1 cellular context compared by ENCODE assay signal in genomic region chr2:223944166-223944703, GRCh38.
TF ChIP-seq lines count a peak whose summit lies in the region.

No MANE protein-coding gene starts in this region.

TF ChIP-seq in HepG2, 621 proteins besides CTCF, POLR2A, EP300 and RAD21 (continued from another document and continues in another):
- TF ChIP-seq, protein P1, sequence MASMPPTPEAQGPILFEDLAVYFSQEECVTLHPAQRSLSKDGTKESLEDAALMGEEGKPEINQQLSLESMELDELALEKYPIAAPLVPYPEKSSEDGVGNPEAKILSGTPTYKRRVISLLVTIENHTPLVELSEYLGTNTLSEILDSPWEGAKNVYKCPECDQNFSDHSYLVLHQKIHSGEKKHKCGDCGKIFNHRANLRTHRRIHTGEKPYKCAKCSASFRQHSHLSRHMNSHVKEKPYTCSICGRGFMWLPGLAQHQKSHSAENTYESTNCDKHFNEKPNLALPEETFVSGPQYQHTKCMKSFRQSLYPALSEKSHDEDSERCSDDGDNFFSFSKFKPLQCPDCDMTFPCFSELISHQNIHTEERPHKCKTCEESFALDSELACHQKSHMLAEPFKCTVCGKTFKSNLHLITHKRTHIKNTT (CRISPR knock-in tag; IDR thresholded peaks at IDR 0.05): no peak
- TF ChIP-seq ZBTB44 (CRISPR knock-in tag; IDR thresholded peaks at IDR 0.05) (no peak), ZNF234 (CRISPR knock-in tag; conservative IDR thresholded peaks at IDR 0.05) (peak; percentile 77; the same call in 1 of the 2 replicates), CEBPG (CRISPR knock-in tag; IDR thresholded peaks at IDR 0.05) (no peak), BRF2 (CRISPR knock-in tag; IDR thresholded peaks at IDR 0.05) (no peak; the same call in 1 of the 2 replicates), SALL1 (CRISPR knock-in tag; IDR thresholded peaks at IDR 0.05) (peak; percentile 67), ZNF781 (CRISPR knock-in tag; IDR thresholded peaks at IDR 0.05; ENCODE audit: borderline replicate concordance, not compliant biosample characterization) (peak; percentile 84), ZNF441 (CRISPR knock-in tag; IDR thresholded peaks at IDR 0.05; ENCODE audit: borderline replicate concordance) (peak; percentile 64; the same call in 1 of the 2 replicates), POGK (CRISPR knock-in tag; conservative IDR thresholded peaks at IDR 0.05) (peak; percentile 52; the same call in 1 of the 2 replicates), ZNF614 (CRISPR knock-in tag; IDR thresholded peaks at IDR 0.05; ENCODE audit: borderline replicate concordance) (peak; percentile 43; the same call in 1 of the 2 replicates), RELA (CRISPR knock-in tag; IDR thresholded peaks at IDR 0.05) (no peak), HNRNPH1 (optimal IDR thresholded peaks at IDR 0.05; ENCODE audit: low read depth, low read length) (no peak), NFE2 (CRISPR knock-in tag; IDR thresholded peaks at IDR 0.05) (no peak), ZNF563 (CRISPR knock-in tag; IDR thresholded peaks at IDR 0.05) (no peak), PAF1 (CRISPR knock-in tag; IDR thresholded peaks at IDR 0.05) (no peak), ADNP (CRISPR knock-in tag; IDR thresholded peaks at IDR 0.05) (no peak), MLX (CRISPR knock-in tag; IDR thresholded peaks at IDR 0.05) (0 out of 2 replicates have a peak, but pooled peaks have one; percentile 3), ZNF430 (CRISPR knock-in tag; IDR thresholded peaks at IDR 0.05) (no peak), JUNB (CRISPR knock-in tag; IDR thresholded peaks at IDR 0.05; ENCODE audit: borderline replicate concordance) (no peak), ZNF350 (CRISPR knock-in tag; IDR thresholded peaks at IDR 0.05; ENCODE audit: borderline replicate concordance, low read depth) (peak; percentile 59; the same call in 1 of the 2 replicates), ZNF33A (CRISPR knock-in tag; IDR thresholded peaks at IDR 0.05; ENCODE audit: borderline replicate concordance) (no peak), GATAD2A (CRISPR knock-in tag; IDR thresholded peaks at IDR 0.05) (peak; percentile 73), ZNF121 (CRISPR knock-in tag; IDR thresholded peaks at IDR 0.05) (no peak), TBX3 (IDR thresholded peaks at IDR 0.05; ENCODE audit: borderline replicate concordance) (no peak), RAD51 (IDR thresholded peaks at IDR 0.05; ENCODE audit: borderline replicate concordance) (no peak), CREBL2 (CRISPR knock-in tag; IDR thresholded peaks at IDR 0.05; ENCODE audit: borderline replicate concordance) (no peak), HOXA3 (CRISPR knock-in tag; IDR thresholded peaks at IDR 0.05) (peak; percentile 21; the same call in 1 of the 2 replicates), TFDP1 (CRISPR knock-in tag; IDR thresholded peaks at IDR 0.05; ENCODE audit: borderline replicate concordance) (peak; percentile 62; the same call in 1 of the 2 replicates), ZNF12 (CRISPR knock-in tag; IDR thresholded peaks at IDR 0.05) (no peak)
- TF ChIP-seq, protein P2, sequence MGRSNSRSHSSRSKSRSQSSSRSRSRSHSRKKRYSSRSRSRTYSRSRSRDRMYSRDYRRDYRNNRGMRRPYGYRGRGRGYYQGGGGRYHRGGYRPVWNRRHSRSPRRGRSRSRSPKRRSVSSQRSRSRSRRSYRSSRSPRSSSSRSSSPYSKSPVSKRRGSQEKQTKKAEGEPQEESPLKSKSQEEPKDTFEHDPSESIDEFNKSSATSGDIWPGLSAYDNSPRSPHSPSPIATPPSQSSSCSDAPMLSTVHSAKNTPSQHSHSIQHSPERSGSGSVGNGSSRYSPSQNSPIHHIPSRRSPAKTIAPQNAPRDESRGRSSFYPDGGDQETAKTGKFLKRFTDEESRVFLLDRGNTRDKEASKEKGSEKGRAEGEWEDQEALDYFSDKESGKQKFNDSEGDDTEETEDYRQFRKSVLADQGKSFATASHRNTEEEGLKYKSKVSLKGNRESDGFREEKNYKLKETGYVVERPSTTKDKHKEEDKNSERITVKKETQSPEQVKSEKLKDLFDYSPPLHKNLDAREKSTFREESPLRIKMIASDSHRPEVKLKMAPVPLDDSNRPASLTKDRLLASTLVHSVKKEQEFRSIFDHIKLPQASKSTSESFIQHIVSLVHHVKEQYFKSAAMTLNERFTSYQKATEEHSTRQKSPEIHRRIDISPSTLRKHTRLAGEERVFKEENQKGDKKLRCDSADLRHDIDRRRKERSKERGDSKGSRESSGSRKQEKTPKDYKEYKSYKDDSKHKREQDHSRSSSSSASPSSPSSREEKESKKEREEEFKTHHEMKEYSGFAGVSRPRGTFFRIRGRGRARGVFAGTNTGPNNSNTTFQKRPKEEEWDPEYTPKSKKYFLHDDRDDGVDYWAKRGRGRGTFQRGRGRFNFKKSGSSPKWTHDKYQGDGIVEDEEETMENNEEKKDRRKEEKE (IDR thresholded peaks at IDR 0.05): no peak
- TF ChIP-seq, protein P3, sequence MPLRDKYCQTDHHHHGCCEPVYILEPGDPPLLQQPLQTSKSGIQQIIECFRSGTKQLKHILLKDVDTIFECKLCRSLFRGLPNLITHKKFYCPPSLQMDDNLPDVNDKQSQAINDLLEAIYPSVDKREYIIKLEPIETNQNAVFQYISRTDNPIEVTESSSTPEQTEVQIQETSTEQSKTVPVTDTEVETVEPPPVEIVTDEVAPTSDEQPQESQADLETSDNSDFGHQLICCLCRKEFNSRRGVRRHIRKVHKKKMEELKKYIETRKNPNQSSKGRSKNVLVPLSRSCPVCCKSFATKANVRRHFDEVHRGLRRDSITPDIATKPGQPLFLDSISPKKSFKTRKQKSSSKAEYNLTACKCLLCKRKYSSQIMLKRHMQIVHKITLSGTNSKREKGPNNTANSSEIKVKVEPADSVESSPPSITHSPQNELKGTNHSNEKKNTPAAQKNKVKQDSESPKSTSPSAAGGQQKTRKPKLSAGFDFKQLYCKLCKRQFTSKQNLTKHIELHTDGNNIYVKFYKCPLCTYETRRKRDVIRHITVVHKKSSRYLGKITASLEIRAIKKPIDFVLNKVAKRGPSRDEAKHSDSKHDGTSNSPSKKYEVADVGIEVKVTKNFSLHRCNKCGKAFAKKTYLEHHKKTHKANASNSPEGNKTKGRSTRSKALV (CRISPR knock-in tag; IDR thresholded peaks at IDR 0.05): peak; percentile 96
- TF ChIP-seq, protein P4, sequence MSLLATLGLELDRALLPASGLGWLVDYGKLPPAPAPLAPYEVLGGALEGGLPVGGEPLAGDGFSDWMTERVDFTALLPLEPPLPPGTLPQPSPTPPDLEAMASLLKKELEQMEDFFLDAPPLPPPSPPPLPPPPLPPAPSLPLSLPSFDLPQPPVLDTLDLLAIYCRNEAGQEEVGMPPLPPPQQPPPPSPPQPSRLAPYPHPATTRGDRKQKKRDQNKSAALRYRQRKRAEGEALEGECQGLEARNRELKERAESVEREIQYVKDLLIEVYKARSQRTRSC (CRISPR knock-in tag; IDR thresholded peaks at IDR 0.05; ENCODE audit: low read depth): no peak
- TF ChIP-seq, protein P5, sequence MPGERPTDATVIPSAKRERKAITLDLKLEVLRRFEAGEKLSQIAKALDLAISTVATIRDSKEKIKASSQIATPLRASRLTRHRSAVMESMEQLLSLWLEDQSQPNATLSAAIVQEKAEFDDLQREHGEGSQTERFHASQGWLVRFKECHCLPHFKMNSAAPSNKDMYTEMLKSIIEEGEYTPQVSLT (CRISPR knock-in tag; IDR thresholded peaks at IDR 0.05; ENCODE audit: borderline replicate concordance, low read depth): no peak
- TF ChIP-seq, protein P6, sequence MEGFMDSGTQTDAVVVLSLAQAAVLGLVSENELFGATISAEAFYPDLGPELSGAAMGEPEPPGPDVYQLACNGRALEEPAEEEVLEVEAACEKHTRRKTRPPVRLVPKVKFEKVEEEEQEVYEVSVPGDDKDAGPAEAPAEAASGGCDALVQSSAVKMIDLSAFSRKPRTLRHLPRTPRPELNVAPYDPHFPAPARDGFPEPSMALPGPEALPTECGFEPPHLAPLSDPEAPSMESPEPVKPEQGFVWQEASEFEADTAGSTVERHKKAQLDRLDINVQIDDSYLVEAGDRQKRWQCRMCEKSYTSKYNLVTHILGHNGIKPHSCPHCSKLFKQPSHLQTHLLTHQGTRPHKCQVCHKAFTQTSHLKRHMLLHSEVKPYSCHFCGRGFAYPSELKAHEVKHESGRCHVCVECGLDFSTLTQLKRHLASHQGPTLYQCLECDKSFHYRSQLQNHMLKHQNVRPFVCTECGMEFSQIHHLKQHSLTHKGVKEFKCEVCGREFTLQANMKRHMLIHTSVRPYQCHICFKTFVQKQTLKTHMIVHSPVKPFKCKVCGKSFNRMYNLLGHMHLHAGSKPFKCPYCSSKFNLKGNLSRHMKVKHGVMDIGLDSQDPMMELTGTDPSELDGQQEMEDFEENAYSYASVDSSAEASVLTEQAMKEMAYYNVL (CRISPR knock-in tag; IDR thresholded peaks at IDR 0.05; ENCODE audit: borderline replicate concordance): peak; percentile 56; the same call in 1 of the 2 replicates
- TF ChIP-seq, protein P7, sequence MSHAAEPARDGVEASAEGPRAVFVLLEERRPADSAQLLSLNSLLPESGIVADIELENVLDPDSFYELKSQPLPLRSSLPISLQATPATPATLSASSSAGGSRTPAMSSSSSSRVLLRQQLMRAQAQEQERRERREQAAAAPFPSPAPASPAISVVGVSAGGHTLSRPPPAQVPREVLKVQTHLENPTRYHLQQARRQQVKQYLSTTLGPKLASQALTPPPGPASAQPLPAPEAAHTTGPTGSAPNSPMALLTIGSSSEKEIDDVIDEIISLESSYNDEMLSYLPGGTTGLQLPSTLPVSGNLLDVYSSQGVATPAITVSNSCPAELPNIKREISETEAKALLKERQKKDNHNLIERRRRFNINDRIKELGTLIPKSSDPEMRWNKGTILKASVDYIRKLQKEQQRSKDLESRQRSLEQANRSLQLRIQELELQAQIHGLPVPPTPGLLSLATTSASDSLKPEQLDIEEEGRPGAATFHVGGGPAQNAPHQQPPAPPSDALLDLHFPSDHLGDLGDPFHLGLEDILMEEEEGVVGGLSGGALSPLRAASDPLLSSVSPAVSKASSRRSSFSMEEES (CRISPR knock-in tag; IDR thresholded peaks at IDR 0.05): no peak; the same call in 1 of the 2 replicates
- TF ChIP-seq, protein P8, sequence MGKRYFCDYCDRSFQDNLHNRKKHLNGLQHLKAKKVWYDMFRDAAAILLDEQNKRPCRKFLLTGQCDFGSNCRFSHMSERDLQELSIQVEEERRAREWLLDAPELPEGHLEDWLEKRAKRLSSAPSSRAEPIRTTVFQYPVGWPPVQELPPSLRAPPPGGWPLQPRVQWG (CRISPR knock-in tag; IDR thresholded peaks at IDR 0.05; ENCODE audit: borderline replicate concordance, low read depth): no peak
